ENCODE assay signal across 28 cellular contexts in the genomic region with DNA sequence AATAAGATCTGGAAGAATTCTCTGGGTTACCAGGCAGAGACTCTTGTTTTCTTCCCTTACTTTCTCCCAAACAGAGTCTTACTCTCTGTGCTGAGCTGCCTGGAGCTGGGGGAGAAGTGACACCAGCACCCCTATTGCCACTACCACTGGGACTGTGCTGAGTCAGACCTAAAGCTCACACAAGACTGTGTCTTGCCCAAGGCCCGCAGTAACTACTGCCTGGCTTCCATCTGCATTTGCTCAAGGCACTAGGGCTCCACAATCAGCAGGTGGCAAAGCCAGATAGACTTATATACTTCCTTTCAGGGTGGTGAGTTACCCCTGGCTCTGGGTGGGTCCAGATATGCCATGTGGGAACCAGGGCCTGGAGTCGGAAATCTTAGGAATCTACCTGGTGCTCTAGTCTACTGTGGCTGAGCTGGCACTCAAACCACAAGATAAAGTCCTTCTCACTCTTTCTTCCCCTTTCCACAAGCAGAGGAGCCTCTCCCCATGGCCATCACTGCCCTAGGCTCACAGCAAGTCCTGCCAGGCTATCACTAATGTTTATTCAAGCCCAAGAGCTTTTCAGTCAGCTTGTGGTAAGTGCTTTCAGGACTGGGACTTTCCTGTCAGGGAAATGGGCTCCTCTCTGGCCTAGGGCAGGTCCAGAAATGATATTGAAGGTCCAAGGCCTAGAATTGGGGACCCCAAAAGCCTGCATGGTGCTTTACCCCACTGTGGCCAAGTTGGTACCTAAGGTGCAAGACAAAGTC. TPM values are rescaled to one million over a fixed set of nuclear protein-coding genes. Genes with fewer than 3 reads are reported as not detected.
"Had no signal": no experiment of that assay in that cellular context is flagged by ENCODE, and none has a peak within 500 bp of the region (broad histone marks: within the 10 kb centered on the region; RNA-seq: fewer than 3 reads in every experiment).

No MANE protein-coding gene starts in this region.

- H3K27me3 ChIP-seq: colonic mucosa, ovary, testis had no signal

- DNase-seq: activated B cell treated with CpG ODN at 0.5 μM for 24 hours; activated CD4-positive, alpha-beta T cell treated with anti-CD3 and anti-CD28 coated beads for 36 hours; activated CD4-positive, alpha-beta T cell treated with anti-CD3 and anti-CD28 coated beads, Interleukin-2, amount 50 U/mL, for 48 hours; activated CD8-positive, alpha-beta memory T cell treated with anti-CD3 and anti-CD28 coated beads, Interleukin-2, amount 50 U/mL, for 48 hours; activated naive CD4-positive, alpha-beta T cell treated with Interleukin-2 at 50 U/mL for 16 hours; activated naive CD8-positive, alpha-beta T cell treated with anti-CD3 and anti-CD28 coated beads for 36 hours; activated T-cell treated with anti-CD3 and anti-CD28 coated beads, Interleukin-2, amount 50 U/mL, for 4 hours; colonic mucosa; heart right ventricle; islet precursor cell; left colon; ovary; stimulated activated CD4-positive, alpha-beta T cell treated with anti-CD3 and anti-CD28 coated beads, Interleukin-2, amount 100 ng/mL, for 48 hours; stimulated activated CD8-positive, alpha-beta memory T cell treated with anti-CD3 and anti-CD28 coated beads, Interleukin-4, amount 100 ng/mL, for 48 hours; stimulated activated naive CD4-positive, alpha-beta T cell; T1000; testis had no signal

- H3K4me1 Mint-ChIP-seq: activated B cell treated with CpG ODN at 0.5 μM for 24 hours; activated CD4-positive, alpha-beta T cell treated with anti-CD3 and anti-CD28 coated beads for 36 hours; activated naive CD8-positive, alpha-beta T cell treated with anti-CD3 and anti-CD28 coated beads for 36 hours; central memory CD8-positive, alpha-beta T cell; mesothelial cell of epicardium had no signal

- H3K4me3 Mint-ChIP-seq: activated B cell treated with CpG ODN at 0.5 μM for 24 hours; activated CD4-positive, alpha-beta T cell treated with anti-CD3 and anti-CD28 coated beads for 36 hours; activated naive CD8-positive, alpha-beta T cell treated with anti-CD3 and anti-CD28 coated beads for 36 hours; activated T-cell treated with anti-CD3 and anti-CD28 coated beads, Interleukin-2, amount 50 U/mL, for 4 hours; central memory CD8-positive, alpha-beta T cell; mesothelial cell of epicardium; natural killer cell treated with Interleukin-12 subunit alpha and Interleukin-12 subunit beta and Interleukin-15 and Interleukin-18, amount 100 ng/mL, for 72 hours; type B pancreatic cell had no signal

- H3K27ac Mint-ChIP-seq: activated B cell treated with CpG ODN at 0.5 μM for 24 hours; activated CD4-positive, alpha-beta T cell treated with anti-CD3 and anti-CD28 coated beads for 36 hours; activated naive CD8-positive, alpha-beta T cell treated with anti-CD3 and anti-CD28 coated beads for 36 hours; activated T-helper 2 cell treated with anti-CD3 and anti-CD28 coated beads, Interferon-gamma antibody, Interleukin-2, Interleukin-4, amounts not matched to agents 10 μg/mL and 5 μg/mL and 100 μg/mL, durations not matched to agents 14 hours and 24 hours and 36 hours; mesothelial cell of epicardium; natural killer cell treated with Interleukin-12 subunit alpha and Interleukin-12 subunit beta and Interleukin-15 and Interleukin-18, amount 100 ng/mL, for 72 hours; type B pancreatic cell had no signal

- H3K9me3 Mint-ChIP-seq: activated T-cell treated with anti-CD3 and anti-CD28 coated beads, Interleukin-2, amount 50 U/mL, for 4 hours; activated T-helper 2 cell treated with anti-CD3 and anti-CD28 coated beads, Interferon-gamma antibody, Interleukin-2, Interleukin-4, amounts not matched to agents 10 μg/mL and 5 μg/mL and 100 μg/mL, durations not matched to agents 14 hours and 24 hours and 36 hours; central memory CD8-positive, alpha-beta T cell; natural killer cell treated with Interleukin-12 subunit alpha and Interleukin-12 subunit beta and Interleukin-15 and Interleukin-18, amount 100 ng/mL, for 72 hours; type B pancreatic cell had no signal

- FAIRE-seq: astrocyte had no signal

- H3K27ac ChIP-seq: colonic mucosa, heart right ventricle, ovary, prostate gland, testis had no signal

- ATAC-seq: activated CD4-positive, alpha-beta T cell treated with anti-CD3 and anti-CD28 coated beads for 36 hours; activated T-cell treated with anti-CD3 and anti-CD28 coated beads, Interleukin-2, amount 50 U/mL, for 4 hours; heart right ventricle; left colon; natural killer cell treated with Interleukin-12 subunit alpha and Interleukin-12 subunit beta and Interleukin-15 and Interleukin-18, amount 100 ng/mL, for 72 hours had no signal

- H3K4me1 ChIP-seq: colonic mucosa, prostate gland, testis had no signal

- H3K27me3 Mint-ChIP-seq: type B pancreatic cell had no signal

- H3K36me3 Mint-ChIP-seq: activated naive CD8-positive, alpha-beta T cell treated with anti-CD3 and anti-CD28 coated beads for 36 hours; mesothelial cell of epicardium; natural killer cell treated with Interleukin-12 subunit alpha and Interleukin-12 subunit beta and Interleukin-15 and Interleukin-18, amount 100 ng/mL, for 72 hours; type B pancreatic cell had no signal

- H3K36me3 ChIP-seq: colonic mucosa, heart right ventricle, ovary, prostate gland had no signal

- H3K4me3 ChIP-seq: colonic mucosa, heart right ventricle, lung, ovary, prostate gland, testis had no signal

- H3K9me3 ChIP-seq: colonic mucosa, ovary, prostate gland, testis had no signal

RNA-seq across cellular contexts. Expression of gene SERPINB2, which starts 27.5 kb away (rescaled TPM):
- total RNA-seq: activated CD4-positive, alpha-beta T cell treated with anti-CD3 and anti-CD28 coated beads for 36 hours; activated CD8-positive, alpha-beta memory T cell treated with anti-CD3 and anti-CD28 coated beads for 36 hours; activated naive CD8-positive, alpha-beta T cell treated with anti-CD3 and anti-CD28 coated beads for 36 hours; activated T-helper 2 cell treated with anti-CD3 and anti-CD28 coated beads, Interferon-gamma antibody, Interleukin-2, Interleukin-4, amounts not matched to agents 10 μg/mL and 5 μg/mL and 100 μg/mL, durations not matched to agents 14 hours and 24 hours and 36 hours; left colon; natural killer cell treated with Interleukin-12 subunit alpha and Interleukin-12 subunit beta and Interleukin-15 and Interleukin-18, amount 100 ng/mL, for 72 hours; T-helper 1 cell treated with Interleukin-12 subunit alpha and Interleukin-12 subunit beta and Interleukin-4 antibody, amounts not matched to agents 30 ng/mL and 1 ng/mL, for 36 hours; testis had no signal

RNA-seq across cellular contexts. Expression of gene SERPINB10, which starts 47.8 kb away (rescaled TPM):
- total RNA-seq: activated B cell treated with CpG ODN at 0.5 μM for 24 hours; activated CD4-positive, alpha-beta T cell treated with anti-CD3 and anti-CD28 coated beads for 36 hours; activated CD8-positive, alpha-beta memory T cell treated with anti-CD3 and anti-CD28 coated beads for 36 hours; activated T-helper 2 cell treated with anti-CD3 and anti-CD28 coated beads, Interferon-gamma antibody, Interleukin-2, Interleukin-4, amounts not matched to agents 10 μg/mL and 5 μg/mL and 100 μg/mL, durations not matched to agents 14 hours and 24 hours and 36 hours; astrocyte; colonic mucosa; fibroblast of villous mesenchyme; heart right ventricle; left colon; mesothelial cell of epicardium; T-helper 1 cell treated with Interleukin-12 subunit alpha and Interleukin-12 subunit beta and Interleukin-4 antibody, amounts not matched to agents 30 ng/mL and 1 ng/mL, for 36 hours; testis had no signal
- polyA plus RNA-seq: heart right ventricle, ovary had no signal
